In the genomic region with DNA sequence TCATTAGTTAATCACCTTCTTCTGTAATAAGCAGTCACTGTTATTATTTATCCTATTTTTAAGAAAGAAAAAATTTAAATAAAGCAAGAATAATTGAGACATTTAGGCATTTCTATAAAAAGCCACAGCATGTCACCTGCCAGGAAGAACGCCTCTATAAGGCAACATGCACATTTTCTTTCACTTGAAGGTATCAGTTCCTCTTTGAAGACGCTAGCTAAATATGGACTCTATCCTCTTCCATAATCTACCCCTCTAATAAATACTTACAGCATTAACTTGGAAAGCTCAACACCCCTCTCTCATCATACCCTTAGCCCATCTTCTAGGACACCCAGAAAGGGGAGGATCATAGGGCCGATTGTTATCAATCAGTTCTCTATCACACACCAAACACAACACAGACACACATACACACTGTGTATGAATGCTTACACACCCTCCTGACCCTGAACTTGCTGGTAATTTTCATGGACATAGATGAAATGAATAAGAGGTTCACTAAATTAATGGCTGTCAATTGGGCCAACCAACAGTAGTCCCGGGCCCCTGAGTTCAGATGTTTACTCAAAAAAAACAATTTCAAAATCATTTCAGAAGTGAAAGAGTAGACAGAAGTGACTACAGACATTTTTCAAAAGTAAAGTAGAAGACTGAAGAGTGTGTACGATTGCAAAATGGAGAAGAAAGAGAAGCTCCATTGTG, we compare ENCODE assay signal across 10 cellular contexts.
DNase-seq lines count a peak whose midpoint lies in the region; ATAC-seq lines count a peak whose summit lies in the region.
"Had no signal": no experiment of that assay in that cellular context is flagged by ENCODE, and none has a peak within 500 bp of the region (broad histone marks: within the 10 kb centered on the region; RNA-seq: fewer than 3 reads in every experiment).

No MANE protein-coding gene starts in this region.

- DNase-seq in T-helper 17 cell (no peak), occipital lobe (lab: John Stamatoyannopoulos, UW) (no peak), EL (no peak), NCI-H1105 (lab: John Stamatoyannopoulos, UW) (no peak), T1000 (lab: John Stamatoyannopoulos, UW) (no peak)
- DNase-seq: activated CD4-positive, alpha-beta T cell treated with anti-CD3 and anti-CD28 coated beads, Interleukin-2, amount 50 U/mL, for 48 hours; SHP77 treated with DMSO at 0.1 percent for 48 hours had no signal

- peaks cover 7% of the 10 kb centered on the region for H3K27me3 Mint-ChIP-seq in T-helper 17 cell

- H3K36me3 Mint-ChIP-seq in T-helper 17 cell (ENCODE audit: low read depth): peaks cover 6% of the 10 kb centered on the region

- H3K9me3 ChIP-seq in T-helper 17 cell (ENCODE audit: control insufficient read depth, low read length, poor library complexity, severe bottlenecking): no peaks in the 10 kb centered on the region

- H3K4me3 Mint-ChIP-seq in T-helper 17 cell: no peak overlapping the region

- peaks cover 15% of the 10 kb centered on the region for H3K4me1 Mint-ChIP-seq in T-helper 17 cell

- ATAC-seq in GM18858 (IDR thresholded peaks at IDR 0.05; ENCODE audit: unreplicated experiment) (peak; percentile 82), GM21576 (IDR thresholded peaks at IDR 0.05; ENCODE audit: unreplicated experiment) (peak; percentile 85), HG03159 (IDR thresholded peaks at IDR 0.05; ENCODE audit: unreplicated experiment) (peak; percentile 94), T-helper 17 cell (peak; percentile 37)

- H3K27ac Mint-ChIP-seq in T-helper 17 cell: no peak overlapping the region

Comparison
In these comparisons a context has a peak if more than half of its experiments do, and no peak if none do; other contexts are left out.
1. ATAC-seq: peak in every context shown above with its lines; median percentile 94 in HG03159; 85 in GM21576; 82 in GM18858; 37 in T-helper 17 cell.